In genomic region chr7:44489955-44490350, GRCh38 we compare ENCODE assay signal across 8 cellular contexts. TPM values are rescaled to one million over a fixed set of nuclear protein-coding genes. Genes with fewer than 3 reads are reported as not detected.
DNase-seq lines count a peak whose midpoint lies in the region; ATAC-seq, FAIRE-seq and TF ChIP-seq lines count a peak whose summit lies in the region.

No MANE protein-coding gene starts in this region.

- ATAC-seq in GM18517 (IDR thresholded peaks at IDR 0.05; ENCODE audit: unreplicated experiment), result peak; percentile 13
- peak; percentile 16 for ATAC-seq in HG03064 (IDR thresholded peaks at IDR 0.05; ENCODE audit: low read depth, unreplicated experiment)
- peak; percentile 22 for ATAC-seq in RWPE2 (ENCODE audit: low read depth)
- ATAC-seq in left lung, result peak; percentile 30

- H3K36me3 ChIP-seq in RWPE2 (ENCODE audit: low read depth), result peaks cover 12% of the 10 kb centered on the region
- peaks cover under 1% of the 10 kb centered on the region for H3K36me3 ChIP-seq in bronchial epithelial cell (ENCODE audit: control insufficient read depth, insufficient read depth, low read length)
- H3K36me3 ChIP-seq in left lung, result peaks cover 0 to 1% of the 10 kb centered on the region in 2 donors

- POLR2A ChIA-PET in AG04449 (lab: Yijun Ruan, JAX), result interaction anchor here (1.3 kb wide), 1 partner anchor 28 kb away, joined by 4 read pairs; no protein-coding TSS in a partner anchor

- H3K4me1 ChIP-seq in RWPE2 (ENCODE audit: insufficient read depth, poor library complexity, severe bottlenecking) (peaks cover 12% of the 10 kb centered on the region), left lung (peaks cover 22 to 52% of the 10 kb centered on the region in 2 donors)

- H3K4me3 ChIP-seq in AG04449 (ENCODE audit: low read depth, low read length), result peak overlapping the region; percentile 97
- peak overlapping the region; percentile 63 for H3K4me3 ChIP-seq in RWPE2 (ENCODE audit: severe bottlenecking)
- H3K4me3 ChIP-seq in bronchial epithelial cell (ENCODE audit: low read depth, low read length), result peak overlapping the region; percentile 73
- peak overlapping the region; percentile 75 to 86 for H3K4me3 ChIP-seq in left lung

- DNase-seq in AG04449 (ENCODE audit: low read depth, low spot score) (no peak), RWPE2 (ENCODE audit: low spot score) (no peak), bronchial epithelial cell (ENCODE audit: low read depth) (peak; percentile 50), left lung (no peak), substantia nigra (lab: John Stamatoyannopoulos, UW) (no peak), RCC 7860 (ENCODE audit: low spot score) (no peak)

- CTCF ChIA-PET in AG04449 (lab: Yijun Ruan, JAX), result interaction anchor here (1.3 to 3.2 kb wide), 7 partner anchors 10 to 253 kb away, joined by 3 to 16 read pairs (median 4); no protein-coding TSS in a partner anchor

- H3K9me3 ChIP-seq in RWPE2 (ENCODE audit: severe bottlenecking), result no peaks in the 10 kb centered on the region
- no peaks in the 10 kb centered on the region for H3K9me3 ChIP-seq in left lung

- H3K27me3 ChIP-seq in RWPE2 (ENCODE audit: insufficient read depth, poor library complexity, severe bottlenecking), result no peaks in the 10 kb centered on the region
- no peaks in the 10 kb centered on the region for H3K27me3 ChIP-seq in bronchial epithelial cell (ENCODE audit: control insufficient read depth, insufficient read depth, low read length)
- peaks cover 0 to 4% of the 10 kb centered on the region in 2 donors for H3K27me3 ChIP-seq in left lung

- no peak for TF ChIP-seq CTCF in AG04449 (IDR thresholded peaks at IDR 0.05; ENCODE audit: insufficient read depth, low read length, missing control alignments)
- TF ChIP-seq CTCF in RWPE2 (IDR thresholded peaks at IDR 0.05; ENCODE audit: poor library complexity, severe bottlenecking), result no peak
- no peak for TF ChIP-seq CTCF in bronchial epithelial cell (IDR thresholded peaks at IDR 0.05; ENCODE audit: insufficient read depth, low read length, severe bottlenecking)
- TF ChIP-seq CTCF in left lung (IDR thresholded peaks at IDR 0.05), result no peak

- H3K27ac ChIP-seq in RWPE2 (ENCODE audit: poor library complexity, severe bottlenecking) (peak overlapping the region; percentile 73), left lung (peak overlapping the region; percentile 97), substantia nigra (ENCODE audit: low read depth, low read length, poor library complexity, severe bottlenecking) (peak overlapping the region; percentile 98)

- FAIRE-seq in bronchial epithelial cell (lab: Jason Lieb, UNC) (no peak), RCC 7860 (lab: Jason Lieb, UNC) (no peak)

- intact Hi-C loops in left lung (cut with DNase I), result no loop called here

RNA-seq across cellular contexts. Expression of gene NUDCD3, which starts 0.5 kb away (rescaled TPM):
- total RNA-seq in bronchial epithelial cell, result 59.0 and 85.6 TPM in 2 replicates
- 10 to 100 TPM; 90.1 to 93.4 TPM for total RNA-seq in left lung

RNA-seq across cellular contexts. Expression of gene NPC1L1, which starts 51.2 kb away (rescaled TPM):
- under 0.01 TPM in 2 replicates for total RNA-seq in bronchial epithelial cell
- under 1 TPM in 1 of 2 donors, not detected in 1; 0.06 TPM for total RNA-seq in left lung
